In the genomic region with DNA sequence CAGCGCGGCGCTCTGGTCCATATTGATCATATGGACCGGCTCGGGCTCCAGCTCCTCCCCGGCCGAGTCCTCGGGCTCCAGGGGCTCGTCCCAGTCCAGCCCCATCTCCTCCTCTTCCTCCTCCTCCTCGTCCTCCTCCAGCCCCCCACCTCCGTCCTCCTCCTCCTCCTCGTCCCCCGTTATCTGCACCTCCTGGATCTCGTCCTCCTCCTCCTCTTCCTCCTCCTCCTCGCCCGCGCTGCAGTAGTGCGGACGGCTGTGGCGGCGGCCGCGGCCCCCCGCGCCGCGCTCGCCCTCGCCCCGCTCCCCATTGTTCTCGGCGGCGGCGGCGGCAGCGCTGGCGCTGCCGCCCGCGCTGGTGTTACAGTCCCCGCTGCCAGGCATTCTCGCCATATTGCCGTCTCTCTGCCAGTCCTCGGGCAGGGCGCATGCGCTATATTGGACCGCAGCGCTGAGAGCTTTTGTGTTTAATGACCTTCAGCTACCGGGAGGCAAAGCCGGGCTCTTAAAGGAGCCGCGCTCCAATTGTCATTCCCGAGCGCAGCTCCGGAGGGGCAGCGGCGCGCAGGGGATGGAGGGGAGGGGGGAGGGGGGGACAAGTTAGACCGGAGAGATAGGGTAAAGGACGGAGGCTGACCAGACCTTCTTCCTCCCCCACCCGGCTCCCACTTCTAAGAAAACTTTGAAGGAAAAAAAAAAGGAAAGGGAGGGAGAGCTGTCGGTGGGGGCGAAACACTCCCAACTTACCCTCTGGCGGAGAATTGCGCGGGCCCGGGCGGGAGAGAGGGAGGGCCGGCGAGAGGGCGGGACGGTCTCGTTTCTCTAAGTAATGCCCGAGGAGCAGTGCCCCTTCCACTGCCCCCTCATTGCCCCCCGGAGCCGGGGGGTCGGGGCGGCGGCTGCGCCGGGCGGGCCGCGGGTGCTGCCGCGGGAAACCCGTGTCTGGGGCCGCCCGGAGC, we compare ENCODE assay signal across 2 cellular contexts.
A peak's percentile ranks its signal among the peaks of the same experiment; 100 is the strongest.
TF ChIP-seq lines count a peak whose summit lies in the region.

A gene (minus strand): TSS at position 410 of the 959 bp plus-strand sequence. CDS start 17 bp downstream, at position 393.

TF ChIP-seq in HEK293, 187 proteins besides CTCF, POLR2A, EP300 and RAD21 (continued from another document and continues in another):
- TF ChIP-seq, protein P1, sequence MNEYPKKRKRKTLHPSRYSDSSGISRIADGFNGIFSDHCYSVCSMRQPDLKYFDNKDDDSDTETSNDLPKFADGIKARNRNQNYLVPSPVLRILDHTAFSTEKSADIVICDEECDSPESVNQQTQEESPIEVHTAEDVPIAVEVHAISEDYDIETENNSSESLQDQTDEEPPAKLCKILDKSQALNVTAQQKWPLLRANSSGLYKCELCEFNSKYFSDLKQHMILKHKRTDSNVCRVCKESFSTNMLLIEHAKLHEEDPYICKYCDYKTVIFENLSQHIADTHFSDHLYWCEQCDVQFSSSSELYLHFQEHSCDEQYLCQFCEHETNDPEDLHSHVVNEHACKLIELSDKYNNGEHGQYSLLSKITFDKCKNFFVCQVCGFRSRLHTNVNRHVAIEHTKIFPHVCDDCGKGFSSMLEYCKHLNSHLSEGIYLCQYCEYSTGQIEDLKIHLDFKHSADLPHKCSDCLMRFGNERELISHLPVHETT (tag by site-specific recombination; IDR thresholded peaks at IDR 0.05) = no peak
- TF ChIP-seq ZNF621 (tag by site-specific recombination; IDR thresholded peaks at IDR 0.05) = no peak
- no peak for TF ChIP-seq TRIM28 (IDR thresholded peaks at IDR 0.05; ENCODE audit: borderline replicate concordance, low read length)
- TF ChIP-seq ZEB2 (tag by site-specific recombination; IDR thresholded peaks at IDR 0.05) = 0 out of 2 replicates have a peak, but pooled peaks have one; percentile 31
- TF ChIP-seq, protein P2, sequence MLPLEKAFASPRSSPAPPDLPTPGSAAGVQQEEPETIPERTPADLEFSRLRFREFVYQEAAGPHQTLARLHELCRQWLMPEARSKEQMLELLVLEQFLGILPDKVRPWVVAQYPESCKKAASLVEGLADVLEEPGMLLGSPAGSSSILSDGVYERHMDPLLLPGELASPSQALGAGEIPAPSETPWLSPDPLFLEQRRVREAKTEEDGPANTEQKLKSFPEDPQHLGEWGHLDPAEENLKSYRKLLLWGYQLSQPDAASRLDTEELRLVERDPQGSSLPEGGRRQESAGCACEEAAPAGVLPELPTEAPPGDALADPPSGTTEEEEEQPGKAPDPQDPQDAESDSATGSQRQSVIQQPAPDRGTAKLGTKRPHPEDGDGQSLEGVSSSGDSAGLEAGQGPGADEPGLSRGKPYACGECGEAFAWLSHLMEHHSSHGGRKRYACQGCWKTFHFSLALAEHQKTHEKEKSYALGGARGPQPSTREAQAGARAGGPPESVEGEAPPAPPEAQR (tag by site-specific recombination; IDR thresholded peaks at IDR 0.05) = no peak
- no peak for TF ChIP-seq ZNF211 (tag by site-specific recombination; IDR thresholded peaks at IDR 0.05; ENCODE audit: low read depth)
- TF ChIP-seq KLF16 (tag by site-specific recombination; IDR thresholded peaks at IDR 0.05) = no peak
- no peak for TF ChIP-seq ZBTB7A (tag by site-specific recombination; IDR thresholded peaks at IDR 0.05; ENCODE audit: low read depth)
- TF ChIP-seq ZNF302 (tag by site-specific recombination; IDR thresholded peaks at IDR 0.05; ENCODE audit: low read depth) = no peak
- 0 out of 2 replicates have a peak, but pooled peaks have one; percentile 11 for TF ChIP-seq KLF10 (tag by site-specific recombination; IDR thresholded peaks at IDR 0.05)
- TF ChIP-seq KLF9 (tag by site-specific recombination; IDR thresholded peaks at IDR 0.05; ENCODE audit: low read depth) = no peak
- TF ChIP-seq, protein P3, sequence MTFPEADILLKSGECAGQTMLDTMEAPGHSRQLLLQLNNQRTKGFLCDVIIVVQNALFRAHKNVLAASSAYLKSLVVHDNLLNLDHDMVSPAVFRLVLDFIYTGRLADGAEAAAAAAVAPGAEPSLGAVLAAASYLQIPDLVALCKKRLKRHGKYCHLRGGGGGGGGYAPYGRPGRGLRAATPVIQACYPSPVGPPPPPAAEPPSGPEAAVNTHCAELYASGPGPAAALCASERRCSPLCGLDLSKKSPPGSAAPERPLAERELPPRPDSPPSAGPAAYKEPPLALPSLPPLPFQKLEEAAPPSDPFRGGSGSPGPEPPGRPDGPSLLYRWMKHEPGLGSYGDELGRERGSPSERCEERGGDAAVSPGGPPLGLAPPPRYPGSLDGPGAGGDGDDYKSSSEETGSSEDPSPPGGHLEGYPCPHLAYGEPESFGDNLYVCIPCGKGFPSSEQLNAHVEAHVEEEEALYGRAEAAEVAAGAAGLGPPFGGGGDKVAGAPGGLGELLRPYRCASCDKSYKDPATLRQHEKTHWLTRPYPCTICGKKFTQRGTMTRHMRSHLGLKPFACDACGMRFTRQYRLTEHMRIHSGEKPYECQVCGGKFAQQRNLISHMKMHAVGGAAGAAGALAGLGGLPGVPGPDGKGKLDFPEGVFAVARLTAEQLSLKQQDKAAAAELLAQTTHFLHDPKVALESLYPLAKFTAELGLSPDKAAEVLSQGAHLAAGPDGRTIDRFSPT (tag by site-specific recombination; IDR thresholded peaks at IDR 0.05) = no peak
- TF ChIP-seq ZNF292 (tag by site-specific recombination; IDR thresholded peaks at IDR 0.05; ENCODE audit: borderline replicate concordance, low read depth) = no peak
- TF ChIP-seq ZNF777 (tag by site-specific recombination; IDR thresholded peaks at IDR 0.05; ENCODE audit: borderline replicate concordance) = no peak
- TF ChIP-seq, protein P4, sequence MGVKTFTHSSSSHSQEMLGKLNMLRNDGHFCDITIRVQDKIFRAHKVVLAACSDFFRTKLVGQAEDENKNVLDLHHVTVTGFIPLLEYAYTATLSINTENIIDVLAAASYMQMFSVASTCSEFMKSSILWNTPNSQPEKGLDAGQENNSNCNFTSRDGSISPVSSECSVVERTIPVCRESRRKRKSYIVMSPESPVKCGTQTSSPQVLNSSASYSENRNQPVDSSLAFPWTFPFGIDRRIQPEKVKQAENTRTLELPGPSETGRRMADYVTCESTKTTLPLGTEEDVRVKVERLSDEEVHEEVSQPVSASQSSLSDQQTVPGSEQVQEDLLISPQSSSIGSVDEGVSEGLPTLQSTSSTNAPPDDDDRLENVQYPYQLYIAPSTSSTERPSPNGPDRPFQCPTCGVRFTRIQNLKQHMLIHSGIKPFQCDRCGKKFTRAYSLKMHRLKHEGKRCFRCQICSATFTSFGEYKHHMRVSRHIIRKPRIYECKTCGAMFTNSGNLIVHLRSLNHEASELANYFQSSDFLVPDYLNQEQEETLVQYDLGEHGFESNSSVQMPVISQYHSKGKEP (tag by site-specific recombination; IDR thresholded peaks at IDR 0.05) = no peak
- TF ChIP-seq, protein P5, sequence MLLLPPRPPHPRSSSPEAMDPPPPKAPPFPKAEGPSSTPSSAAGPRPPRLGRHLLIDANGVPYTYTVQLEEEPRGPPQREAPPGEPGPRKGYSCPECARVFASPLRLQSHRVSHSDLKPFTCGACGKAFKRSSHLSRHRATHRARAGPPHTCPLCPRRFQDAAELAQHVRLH (tag by site-specific recombination; IDR thresholded peaks at IDR 0.05) = no peak
- no peak for TF ChIP-seq ZNF664 (tag by site-specific recombination; IDR thresholded peaks at IDR 0.05)
- TF ChIP-seq ZBTB8A (tag by site-specific recombination; IDR thresholded peaks at IDR 0.05) = peak; percentile 61; the same call in 1 of the 2 replicates
- no peak for TF ChIP-seq BCL11B (tag by site-specific recombination; IDR thresholded peaks at IDR 0.05; ENCODE audit: low read depth)

TF ChIP-seq in SK-N-SH treated with all-trans-retinoic acid at 6 μM for 48 hours, 23 proteins besides CTCF, POLR2A, EP300 and RAD21:
- TF ChIP-seq, protein P6, sequence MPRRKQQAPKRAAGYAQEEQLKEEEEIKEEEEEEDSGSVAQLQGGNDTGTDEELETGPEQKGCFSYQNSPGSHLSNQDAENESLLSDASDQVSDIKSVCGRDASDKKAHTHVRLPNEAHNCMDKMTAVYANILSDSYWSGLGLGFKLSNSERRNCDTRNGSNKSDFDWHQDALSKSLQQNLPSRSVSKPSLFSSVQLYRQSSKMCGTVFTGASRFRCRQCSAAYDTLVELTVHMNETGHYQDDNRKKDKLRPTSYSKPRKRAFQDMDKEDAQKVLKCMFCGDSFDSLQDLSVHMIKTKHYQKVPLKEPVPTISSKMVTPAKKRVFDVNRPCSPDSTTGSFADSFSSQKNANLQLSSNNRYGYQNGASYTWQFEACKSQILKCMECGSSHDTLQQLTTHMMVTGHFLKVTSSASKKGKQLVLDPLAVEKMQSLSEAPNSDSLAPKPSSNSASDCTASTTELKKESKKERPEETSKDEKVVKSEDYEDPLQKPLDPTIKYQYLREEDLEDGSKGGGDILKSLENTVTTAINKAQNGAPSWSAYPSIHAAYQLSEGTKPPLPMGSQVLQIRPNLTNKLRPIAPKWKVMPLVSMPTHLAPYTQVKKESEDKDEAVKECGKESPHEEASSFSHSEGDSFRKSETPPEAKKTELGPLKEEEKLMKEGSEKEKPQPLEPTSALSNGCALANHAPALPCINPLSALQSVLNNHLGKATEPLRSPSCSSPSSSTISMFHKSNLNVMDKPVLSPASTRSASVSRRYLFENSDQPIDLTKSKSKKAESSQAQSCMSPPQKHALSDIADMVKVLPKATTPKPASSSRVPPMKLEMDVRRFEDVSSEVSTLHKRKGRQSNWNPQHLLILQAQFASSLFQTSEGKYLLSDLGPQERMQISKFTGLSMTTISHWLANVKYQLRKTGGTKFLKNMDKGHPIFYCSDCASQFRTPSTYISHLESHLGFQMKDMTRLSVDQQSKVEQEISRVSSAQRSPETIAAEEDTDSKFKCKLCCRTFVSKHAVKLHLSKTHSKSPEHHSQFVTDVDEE (CRISPR knock-in tag; IDR thresholded peaks at IDR 0.05) = no peak
- TF ChIP-seq ISL1 (CRISPR knock-in tag; IDR thresholded peaks at IDR 0.05) (no peak), ZNF565 (CRISPR knock-in tag; conservative IDR thresholded peaks at IDR 0.05; ENCODE audit: low read depth) (no peak), GLIS3 (CRISPR knock-in tag; IDR thresholded peaks at IDR 0.05) (no peak), RARB (CRISPR knock-in tag; IDR thresholded peaks at IDR 0.05) (no peak), TCF4 (CRISPR knock-in tag; IDR thresholded peaks at IDR 0.05; ENCODE audit: borderline replicate concordance) (no peak), TOX (CRISPR knock-in tag; IDR thresholded peaks at IDR 0.05; ENCODE audit: borderline replicate concordance) (no peak), OSR1 (CRISPR knock-in tag; IDR thresholded peaks at IDR 0.05) (no peak), PPARA (CRISPR knock-in tag; IDR thresholded peaks at IDR 0.05; ENCODE audit: borderline replicate concordance) (no peak), CSDC2 (CRISPR knock-in tag; IDR thresholded peaks at IDR 0.05) (no peak), ESRRG (CRISPR knock-in tag; IDR thresholded peaks at IDR 0.05) (no peak), ZC3H10 (CRISPR knock-in tag; IDR thresholded peaks at IDR 0.05) (no peak), ZFP3 (CRISPR knock-in tag; IDR thresholded peaks at IDR 0.05) (no peak), ARNTL (CRISPR knock-in tag; IDR thresholded peaks at IDR 0.05; ENCODE audit: borderline replicate concordance, low read depth) (no peak), BACH2 (CRISPR knock-in tag; IDR thresholded peaks at IDR 0.05; ENCODE audit: borderline replicate concordance) (no peak), ZNF70 (CRISPR knock-in tag; IDR thresholded peaks at IDR 0.05) (no peak)
- TF ChIP-seq, protein P7, sequence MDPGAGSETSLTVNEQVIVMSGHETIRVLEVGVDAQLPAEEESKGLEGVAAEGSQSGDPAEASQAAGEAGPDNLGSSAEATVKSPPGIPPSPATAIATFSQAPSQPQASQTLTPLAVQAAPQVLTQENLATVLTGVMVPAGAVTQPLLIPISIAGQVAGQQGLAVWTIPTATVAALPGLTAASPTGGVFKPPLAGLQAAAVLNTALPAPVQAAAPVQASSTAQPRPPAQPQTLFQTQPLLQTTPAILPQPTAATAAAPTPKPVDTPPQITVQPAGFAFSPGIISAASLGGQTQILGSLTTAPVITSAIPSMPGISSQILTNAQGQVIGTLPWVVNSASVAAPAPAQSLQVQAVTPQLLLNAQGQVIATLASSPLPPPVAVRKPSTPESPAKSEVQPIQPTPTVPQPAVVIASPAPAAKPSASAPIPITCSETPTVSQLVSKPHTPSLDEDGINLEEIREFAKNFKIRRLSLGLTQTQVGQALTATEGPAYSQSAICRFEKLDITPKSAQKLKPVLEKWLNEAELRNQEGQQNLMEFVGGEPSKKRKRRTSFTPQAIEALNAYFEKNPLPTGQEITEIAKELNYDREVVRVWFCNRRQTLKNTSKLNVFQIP (CRISPR knock-in tag; IDR thresholded peaks at IDR 0.05; ENCODE audit: borderline replicate concordance, low read depth) = no peak
- TF ChIP-seq, protein P8, sequence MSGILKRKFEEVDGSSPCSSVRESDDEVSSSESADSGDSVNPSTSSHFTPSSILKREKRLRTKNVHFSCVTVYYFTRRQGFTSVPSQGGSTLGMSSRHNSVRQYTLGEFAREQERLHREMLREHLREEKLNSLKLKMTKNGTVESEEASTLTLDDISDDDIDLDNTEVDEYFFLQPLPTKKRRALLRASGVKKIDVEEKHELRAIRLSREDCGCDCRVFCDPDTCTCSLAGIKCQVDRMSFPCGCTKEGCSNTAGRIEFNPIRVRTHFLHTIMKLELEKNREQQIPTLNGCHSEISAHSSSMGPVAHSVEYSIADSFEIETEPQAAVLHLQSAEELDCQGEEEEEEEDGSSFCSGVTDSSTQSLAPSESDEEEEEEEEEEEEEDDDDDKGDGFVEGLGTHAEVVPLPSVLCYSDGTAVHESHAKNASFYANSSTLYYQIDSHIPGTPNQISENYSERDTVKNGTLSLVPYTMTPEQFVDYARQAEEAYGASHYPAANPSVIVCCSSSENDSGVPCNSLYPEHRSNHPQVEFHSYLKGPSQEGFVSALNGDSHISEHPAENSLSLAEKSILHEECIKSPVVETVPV (CRISPR knock-in tag; IDR thresholded peaks at IDR 0.05) = no peak
- TF ChIP-seq, protein P9, sequence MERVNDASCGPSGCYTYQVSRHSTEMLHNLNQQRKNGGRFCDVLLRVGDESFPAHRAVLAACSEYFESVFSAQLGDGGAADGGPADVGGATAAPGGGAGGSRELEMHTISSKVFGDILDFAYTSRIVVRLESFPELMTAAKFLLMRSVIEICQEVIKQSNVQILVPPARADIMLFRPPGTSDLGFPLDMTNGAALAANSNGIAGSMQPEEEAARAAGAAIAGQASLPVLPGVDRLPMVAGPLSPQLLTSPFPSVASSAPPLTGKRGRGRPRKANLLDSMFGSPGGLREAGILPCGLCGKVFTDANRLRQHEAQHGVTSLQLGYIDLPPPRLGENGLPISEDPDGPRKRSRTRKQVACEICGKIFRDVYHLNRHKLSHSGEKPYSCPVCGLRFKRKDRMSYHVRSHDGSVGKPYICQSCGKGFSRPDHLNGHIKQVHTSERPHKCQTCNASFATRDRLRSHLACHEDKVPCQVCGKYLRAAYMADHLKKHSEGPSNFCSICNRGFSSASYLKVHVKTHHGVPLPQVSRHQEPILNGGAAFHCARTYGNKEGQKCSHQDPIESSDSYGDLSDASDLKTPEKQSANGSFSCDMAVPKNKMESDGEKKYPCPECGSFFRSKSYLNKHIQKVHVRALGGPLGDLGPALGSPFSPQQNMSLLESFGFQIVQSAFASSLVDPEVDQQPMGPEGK (CRISPR knock-in tag; IDR thresholded peaks at IDR 0.05; ENCODE audit: borderline replicate concordance) = no peak
